Comparison of ENCODE assay signal across 9 cellular contexts in genomic region chr7:34133983-34134782, GRCh38.
DNase-seq lines count a peak whose midpoint lies in the region; ATAC-seq and TF ChIP-seq lines count a peak whose summit lies in the region.
"Had no signal": no experiment of that assay in that cellular context is flagged by ENCODE, and none has a peak within 500 bp of the region (broad histone marks: within the 10 kb centered on the region; RNA-seq: fewer than 3 reads in every experiment).

No MANE protein-coding gene starts in this region.

- WGBS in spleen, 5 donors: 34 to 44% (median 42%) methylated on average over 12 of the region's 12 CpGs

- H3K36me3 ChIP-seq in HEK293 (ENCODE audit: control insufficient read depth in 2 of 2, insufficient read depth in 1 of 2, low read length in 2 of 2) (no peaks in the 10 kb centered on the region), spleen (no peaks in the 10 kb centered on the region)

- H3K4me3 ChIP-seq in HEK293 (ENCODE audit: low read depth, low read length) (no peak overlapping the region), spleen (no peak overlapping the region)

- DNase-seq in DMS153 treated with DMSO at 0.1 percent for 48 hours (lab: John Stamatoyannopoulos, UW; ENCODE audit: unreplicated experiment): peak; percentile 64
- peak; percentile 69 for DNase-seq in NCI-H69 (lab: John Stamatoyannopoulos, UW)
- peak; percentile 91 for DNase-seq in astrocyte of the hippocampus (ENCODE audit: low read depth, low spot score)
- peak; percentile 17 for DNase-seq in iPS DF 19.7 (ENCODE audit: low read depth, low spot score)
- DNase-seq in spleen: no peak
- DNase-seq: activated B cell treated with CpG ODN at 0.5 μM for 24 hours had no signal

- intact Hi-C loops in spleen (cut with DNase I; ENCODE audit: low total_unique reads): no loop called here

- TF ChIP-seq CTCF in HEK293 (tag by site-specific recombination; IDR thresholded peaks at IDR 0.05) (peak; percentile 36; the same call in 1 of the 2 replicates), spleen (IDR thresholded peaks at IDR 0.05 in 8 of 11, conservative IDR thresholded peaks at IDR 0.05 in 3 of 11) (peak in 8 of 11 experiments; percentile 25 to 53 (median 36))

- CTCF ChIA-PET in HEK293 (lab: Yijun Ruan, JAX): interaction anchor here (0.5 to 2.7 kb wide), 29 partner anchors 11 to 1763 kb away, joined by 3 to 20 read pairs (median 4); no protein-coding TSS in a partner anchor

- no peaks in the 10 kb centered on the region for H3K4me1 ChIP-seq in HEK293 (ENCODE audit: control insufficient read depth, insufficient read depth, low read length)
- no peaks in the 10 kb centered on the region for H3K4me1 ChIP-seq in spleen

- no peaks in the 10 kb centered on the region for H3K9me3 ChIP-seq in HEK293 (ENCODE audit: control insufficient read depth, insufficient read depth, low read depth, low read length)
- no peaks in the 10 kb centered on the region for H3K9me3 ChIP-seq in spleen

- H3K27ac ChIP-seq in HEK293 (ENCODE audit: extremely low read depth, low read depth, low read length): no peak overlapping the region
- H3K27ac ChIP-seq in spleen: no peak overlapping the region

- POLR2A ChIA-PET in HEK293 (lab: Yijun Ruan, JAX): no interaction called here

- H3K27me3 ChIP-seq in spleen (replicated peaks in 1 of 7): no peaks in the 10 kb centered on the region

- TF ChIP-seq POLR2A in spleen (IDR thresholded peaks at IDR 0.05): no peak

- no peak for ATAC-seq in activated CD4-positive, CD25-positive, alpha-beta regulatory T cell treated with anti-CD3 and anti-CD28 coated beads, Interleukin-2, amount 50 U/mL, for 24 hours
- ATAC-seq in HG03457 (IDR thresholded peaks at IDR 0.05; ENCODE audit: unreplicated experiment): no peak

TF ChIP-seq in HEK293, 187 proteins besides CTCF, POLR2A, EP300 and RAD21:
- TF ChIP-seq ZBTB17 (tag by site-specific recombination; IDR thresholded peaks at IDR 0.05) (no peak), ZNF654 (tag by site-specific recombination; IDR thresholded peaks at IDR 0.05; ENCODE audit: low read depth) (peak; percentile 74)
